In genomic region chr6:150297327-150298028, GRCh38 we compare ENCODE assay signal across 12 cellular contexts.
A peak's percentile ranks its signal among the peaks of the same experiment; 100 is the strongest.
DNase-seq lines count a peak whose midpoint lies in the region; ATAC-seq and TF ChIP-seq lines count a peak whose summit lies in the region.
"Had no signal": no experiment of that assay in that cellular context is flagged by ENCODE, and none has a peak within 500 bp of the region (broad histone marks: within the 10 kb centered on the region; RNA-seq: fewer than 3 reads in every experiment).

No MANE protein-coding gene starts in this region.

- WGBS in heart left ventricle, 4 donors = 67 to 79% (median 78%) methylated on average over 3 of the region's 3 CpGs
- 68 to 93% methylated on average over 2 to 3 of the region's 3 CpGs for WGBS in transverse colon (ENCODE audit: low coverage in 1 of 2), 2 donors

- in situ Hi-C loops in transverse colon (cut with MboI; ENCODE audit: low pct_ligation_motif_present in 1 of 4, low pct_unique_long_range_greater_than_20kb in 1 of 4, low sequenced_read_pairs in 3 of 4) = no loop called here

- no peak for TF ChIP-seq EP300 in transverse colon (IDR thresholded peaks at IDR 0.05; ENCODE audit: low read depth)

- H3K4me1 ChIP-seq in heart left ventricle (peaks cover 0 to 6% (median 0%) of the 10 kb centered on the region in 12 donors), adipocyte (ENCODE audit: control insufficient read depth, insufficient read depth, low read length) (peaks cover 16% of the 10 kb centered on the region), transverse colon (peaks cover 0 to 7% (median 3%) of the 10 kb centered on the region in 4 donors)

- intact Hi-C loops in heart left ventricle (cut with DNase I) (no loop called here), Right ventricle myocardium superior (cut with DNase I) (no loop called here), transverse colon (cut with DNase I; ENCODE audit: low total_unique reads) (no loop called here)

- H3K36me3 ChIP-seq in heart left ventricle (no peaks in the 10 kb centered on the region), adipocyte (ENCODE audit: control insufficient read depth, insufficient read depth, low read length, severe bottlenecking) (no peaks in the 10 kb centered on the region), transverse colon (no peaks in the 10 kb centered on the region)

- H3K4me3 ChIP-seq in heart left ventricle (no peak overlapping the region), adipocyte (ENCODE audit: low read length) (peak overlapping the region; percentile 11), fibroblast of the aortic adventitia (ENCODE audit: low read depth, low read length) (no peak overlapping the region), transverse colon (no peak overlapping the region)

- ATAC-seq in heart left ventricle = peak in 3 of 4 donors; percentile 68 to 80 (median 73)
- no peak for ATAC-seq in Right ventricle myocardium superior (ENCODE audit: poor library complexity)
- no peak for ATAC-seq in HG03108 (IDR thresholded peaks at IDR 0.05; ENCODE audit: unreplicated experiment)
- ATAC-seq in HG02852 (IDR thresholded peaks at IDR 0.05; ENCODE audit: unreplicated experiment) = no peak

- peak in 1 of 5 donors; percentile 21 for DNase-seq in heart left ventricle
- no peak for DNase-seq in Right ventricle myocardium superior
- peak; percentile 29 for DNase-seq in adipocyte (ENCODE audit: low read depth)
- DNase-seq in fibroblast of the aortic adventitia (ENCODE audit: low read depth) = peak; percentile 55
- DNase-seq in transverse colon = peak; percentile 35
- DNase-seq in SKM-1 (lab: John Stamatoyannopoulos, UW; ENCODE audit: unreplicated experiment) = no peak
- DNase-seq: activated T-cell treated with anti-CD3 and anti-CD28 coated beads, Interleukin-2, amount 50 U/mL, for 1 hour; NCI-H1105; NCI-H774 had no signal

- no peak for TF ChIP-seq CTCF in heart left ventricle (IDR thresholded peaks at IDR 0.05)
- TF ChIP-seq CTCF in fibroblast of the aortic adventitia (IDR thresholded peaks at IDR 0.05; ENCODE audit: insufficient read depth, low read length) = no peak
- TF ChIP-seq CTCF in transverse colon (IDR thresholded peaks at IDR 0.05) = no peak

- TF ChIP-seq POLR2A in heart left ventricle (IDR thresholded peaks at IDR 0.05) (no peak), transverse colon (IDR thresholded peaks at IDR 0.05) (no peak)

- H3K9ac ChIP-seq in adipocyte (ENCODE audit: low read length) = no peak overlapping the region

- H3K9me3 ChIP-seq in heart left ventricle = peaks cover 0 to 20% (median 12%) of the 10 kb centered on the region in 12 donors
- peaks cover 13% of the 10 kb centered on the region for H3K9me3 ChIP-seq in adipocyte (ENCODE audit: control insufficient read depth, low read length)
- peaks cover 0 to 12% of the 10 kb centered on the region in 2 donors for H3K9me3 ChIP-seq in transverse colon

- H3K27ac ChIP-seq in heart left ventricle (peak overlapping the region in 1 of 12 donors; percentile 59), transverse colon (no peak overlapping the region)
- H3K27ac ChIP-seq: HL-60 had no signal

- H3K27me3 ChIP-seq in heart left ventricle (no peaks in the 10 kb centered on the region), adipocyte (replicated peaks; ENCODE audit: control insufficient read depth, insufficient read depth, low read length) (no peaks in the 10 kb centered on the region), transverse colon (no peaks in the 10 kb centered on the region)

Comparison
In these comparisons a context has a peak if more than half of its experiments do, and no peak if none do; other contexts are left out.
1. ATAC-seq: peak in heart left ventricle (3 of 4); none in Right ventricle myocardium superior (single experiment), HG03108 (single experiment) and HG02852 (single experiment).
2. DNase-seq: peak in adipocyte (single experiment), fibroblast of the aortic adventitia (single experiment) and transverse colon (single experiment); none in Right ventricle myocardium superior (single experiment) and SKM-1 (single experiment).